ENCODE assay signal across 10 cellular contexts in genomic region chr19:19538767-19539166, GRCh38. TPM values are rescaled to one million over a fixed set of nuclear protein-coding genes. Genes with fewer than 3 reads are reported as not detected.
DNase-seq lines count a peak whose midpoint lies in the region; ATAC-seq and TF ChIP-seq lines count a peak whose summit lies in the region.
"Had no signal": no experiment of that assay in that cellular context is flagged by ENCODE, and none has a peak within 500 bp of the region (broad histone marks: within the 10 kb centered on the region; RNA-seq: fewer than 3 reads in every experiment).

No MANE protein-coding gene starts in this region.

- H3K4me3 ChIP-seq in endodermal cell (ENCODE audit: low read length) (peak overlapping the region; percentile 74), sigmoid colon (no peak overlapping the region)

- H3K27ac Mint-ChIP-seq in T-helper 2 cell treated with Interferon-gamma antibody and Interleukin-4, amounts not matched to agents 5 μg/mL and 100 μg/mL, for 36 hours, result peak overlapping the region; percentile 20
- no peak overlapping the region for H3K27ac Mint-ChIP-seq in endodermal cell
- H3K27ac Mint-ChIP-seq: CD14-positive monocyte had no signal

- ATAC-seq in HG03378 (IDR thresholded peaks at IDR 0.05; ENCODE audit: unreplicated experiment), result no peak

- H3K4me1 ChIP-seq in endodermal cell (ENCODE audit: control insufficient read depth, insufficient read depth, low read length) (no peaks in the 10 kb centered on the region), sigmoid colon (peaks cover 0 to 40% (median 36%) of the 10 kb centered on the region in 4 donors)

- no peaks in the 10 kb centered on the region for H3K36me3 ChIP-seq in endodermal cell (ENCODE audit: control insufficient read depth, insufficient read depth, low read length)
- H3K36me3 ChIP-seq in sigmoid colon, result no peaks in the 10 kb centered on the region

- no peaks in the 10 kb centered on the region for H3K9me3 Mint-ChIP-seq in T-helper 2 cell treated with Interferon-gamma antibody and Interleukin-4, amounts not matched to agents 5 μg/mL and 100 μg/mL, for 36 hours
- H3K9me3 Mint-ChIP-seq in endodermal cell, result no peaks in the 10 kb centered on the region

- TF ChIP-seq CTCF in endodermal cell (conservative IDR thresholded peaks at IDR 0.05) (peak; percentile 22), sigmoid colon (IDR thresholded peaks at IDR 0.05) (no peak)

- peaks cover 21% of the 10 kb centered on the region for H3K27me3 Mint-ChIP-seq in T-helper 2 cell treated with Interferon-gamma antibody and Interleukin-4, amounts not matched to agents 5 μg/mL and 100 μg/mL, for 36 hours (ENCODE audit: low read depth)
- H3K27me3 Mint-ChIP-seq in endodermal cell (ENCODE audit: insufficient read depth), result peaks cover 60% of the 10 kb centered on the region

- H3K4me1 Mint-ChIP-seq in T-helper 2 cell treated with Interferon-gamma antibody and Interleukin-4, amounts not matched to agents 5 μg/mL and 100 μg/mL, for 36 hours (ENCODE audit: low read depth), result peaks cover 15% of the 10 kb centered on the region
- H3K4me1 Mint-ChIP-seq in endodermal cell, result peaks cover 2% of the 10 kb centered on the region

- H3K27me3 ChIP-seq in endodermal cell (ENCODE audit: control insufficient read depth, insufficient read depth, low read length, poor library complexity, severe bottlenecking) (no peaks in the 10 kb centered on the region), sigmoid colon (peaks cover 42 to 67% (median 66%) of the 10 kb centered on the region in 3 donors)

- intact Hi-C loops in sigmoid colon (cut with DNase I), result no loop called here

- TF ChIP-seq EP300 in sigmoid colon (IDR thresholded peaks at IDR 0.05), result no peak

- H3K36me3 Mint-ChIP-seq in T-helper 2 cell treated with Interferon-gamma antibody and Interleukin-4, amounts not matched to agents 5 μg/mL and 100 μg/mL, for 36 hours (ENCODE audit: low read depth), result peaks cover 4% of the 10 kb centered on the region
- H3K36me3 Mint-ChIP-seq in endodermal cell (ENCODE audit: low read depth), result no peaks in the 10 kb centered on the region

- H3K9me3 ChIP-seq in endodermal cell (ENCODE audit: control insufficient read depth, low read length) (no peaks in the 10 kb centered on the region), sigmoid colon (no peaks in the 10 kb centered on the region)

- H3K27ac ChIP-seq in endodermal cell (ENCODE audit: low read depth, low read length) (no peak overlapping the region), sigmoid colon (no peak overlapping the region)

- no peak for DNase-seq in T-helper 2 cell treated with Interferon-gamma antibody and Interleukin-4, amounts not matched to agents 5 μg/mL and 100 μg/mL, for 36 hours (ENCODE audit: low spot score)
- DNase-seq in T-helper 2 cell (no peak), NAMALWA (ENCODE audit: low spot score) (peak; percentile 50), endodermal cell (peak; percentile 64), sigmoid colon (peak; percentile 65), GDM1 (lab: John Stamatoyannopoulos, UW) (no peak), GF-D8 (lab: John Stamatoyannopoulos, UW) (no peak)
- DNase-seq: NCI-H1436 treated with DMSO at 0.1 percent for 48 hours had no signal

- TF ChIP-seq POLR2A in sigmoid colon (IDR thresholded peaks at IDR 0.05), result no peak

- 68 to 71% methylated on average over 4 to 7 of the region's 7 CpGs for WGBS in endodermal cell (ENCODE audit: insufficient coverage in 1 of 2, insufficient read length in 1 of 2), 2 experiments
- 26 to 35% methylated on average over 7 of the region's 7 CpGs for WGBS in sigmoid colon, 2 donors

- no peak overlapping the region for H3K4me3 Mint-ChIP-seq in T-helper 2 cell treated with Interferon-gamma antibody and Interleukin-4, amounts not matched to agents 5 μg/mL and 100 μg/mL, for 36 hours
- H3K4me3 Mint-ChIP-seq in endodermal cell, result peak overlapping the region; percentile 46

- H3K9ac ChIP-seq in endodermal cell (ENCODE audit: extremely low read depth, low read length, poor library complexity, severe bottlenecking), result peak overlapping the region; percentile 53

RNA-seq across cellular contexts. Expression of gene CILP2, which starts 0.7 kb away (rescaled TPM):
- total RNA-seq in endodermal cell, result 1 to 10 TPM; 3.6 to 9.9 TPM
- 6.4 TPM for polyA plus RNA-seq in endodermal cell (2013, experiment 1 of 2)
- 6.4 TPM for polyA plus RNA-seq in endodermal cell (2013, experiment 2 of 2)
- total RNA-seq in sigmoid colon, result under 1 TPM in 1 of 4 donors, not detected in 3; 0.16 TPM
- under 1 TPM in 1 of 3 donors, not detected in 2; 0.29 TPM for polyA plus RNA-seq in sigmoid colon
- polyA plus RNA-seq: CD14-positive monocyte had no signal

RNA-seq across cellular contexts. Expression of gene YJEFN3, which starts 10.1 kb away (rescaled TPM):
- total RNA-seq in endodermal cell (10 to 100 TPM in 1 of 2 donors, 1 to 10 TPM in 1; 7.3 to 12.6 TPM), sigmoid colon (1 to 10 TPM in 3 of 4 donors, under 1 TPM in 1; 0.71 to 3.1 (median 1.9) TPM)
- 9.3 TPM for polyA plus RNA-seq in endodermal cell (2013, experiment 1 of 2)
- polyA plus RNA-seq in endodermal cell (2013, experiment 2 of 2), result 7.2 TPM
- polyA plus RNA-seq in sigmoid colon, result 10 to 100 TPM in 1 of 3 donors, not detected in 2; 14.4 TPM
- polyA plus RNA-seq: CD14-positive monocyte had no signal

RNA-seq across cellular contexts. Expression of gene NDUFA13, which starts 22.7 kb away (rescaled TPM):
- total RNA-seq in endodermal cell (100 to 1,000 TPM; 408 to 446 TPM), sigmoid colon (100 to 1,000 TPM in 1 of 4 donors, 10 to 100 TPM in 3; 31.3 to 110 (median 55.4) TPM)
- 206 TPM for polyA plus RNA-seq in endodermal cell (2013, experiment 1 of 2)
- 187 TPM for polyA plus RNA-seq in endodermal cell (2013, experiment 2 of 2)
- polyA plus RNA-seq in sigmoid colon, result 100 to 1,000 TPM; 239 to 339 (median 283) TPM

RNA-seq across cellular contexts. Expression of gene TSSK6, which starts 23.4 kb away (rescaled TPM):
- 1 to 10 TPM; 2.9 to 5.0 TPM for total RNA-seq in endodermal cell
- 3.5 TPM for polyA plus RNA-seq in endodermal cell (2013, experiment 1 of 2)
- 2.5 TPM for polyA plus RNA-seq in endodermal cell (2013, experiment 2 of 2)
- 1 to 10 TPM; 1.2 to 3.3 (median 1.5) TPM for total RNA-seq in sigmoid colon
- 1 to 10 TPM; 1.2 to 3.0 (median 2.4) TPM for polyA plus RNA-seq in sigmoid colon

Comparison
In these comparisons a context has a peak if more than half of its experiments do, and no peak if none do; other contexts are left out.
1. DNase-seq: peak in NAMALWA (single experiment), endodermal cell (single experiment) and sigmoid colon (single experiment); none in T-helper 2 cell treated with Interferon-gamma antibody and Interleukin-4, amounts not matched to agents 5 μg/mL and 100 μg/mL, for 36 hours (single experiment), T-helper 2 cell (0 of 5), GDM1 (single experiment) and GF-D8 (single experiment).